In the genomic region with DNA sequence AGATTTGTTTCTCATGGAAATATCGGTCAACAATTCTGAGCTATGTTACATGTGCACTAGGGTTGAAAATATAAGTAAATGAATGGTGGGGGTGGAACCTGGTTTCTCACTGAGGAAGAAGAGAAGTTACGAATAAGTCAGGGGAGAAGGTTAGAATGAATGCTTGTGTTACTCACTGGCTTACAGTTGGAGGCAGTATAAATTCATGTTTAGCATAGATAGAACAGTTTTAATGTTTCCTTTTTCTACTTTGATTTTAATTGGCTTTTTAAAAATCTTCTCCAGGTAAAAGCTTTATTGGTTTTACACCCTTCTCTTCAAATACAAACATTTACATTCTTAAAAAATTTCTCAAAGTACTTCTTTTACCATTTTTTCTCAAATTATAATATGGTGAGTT, we compare ENCODE assay signal across 20 cellular contexts.
DNase-seq lines count a peak whose midpoint lies in the region; ATAC-seq and TF ChIP-seq lines count a peak whose summit lies in the region.
"Had no signal": no experiment of that assay in that cellular context is flagged by ENCODE, and none has a peak within 500 bp of the region (broad histone marks: within the 10 kb centered on the region; RNA-seq: fewer than 3 reads in every experiment).

No MANE protein-coding gene starts in this region.

- no peak overlapping the region for H4K91ac ChIP-seq in IMR-90 (ENCODE audit: insufficient read depth, low read depth, low read length)

- no peak overlapping the region for H3K27ac ChIP-seq in AG04450 (ENCODE audit: low read depth, low read length)
- H3K27ac ChIP-seq in IMR-90 (ENCODE audit: insufficient read depth, low read length), result no peak overlapping the region
- H3K27ac ChIP-seq in hepatocyte, result no peak overlapping the region
- H3K27ac ChIP-seq in esophagus muscularis mucosa (replicated peaks in 1 of 4), result no peak overlapping the region
- H3K27ac ChIP-seq: BLaER1, KMS-11 had no signal

- no peak overlapping the region for H3K4ac ChIP-seq in IMR-90 (ENCODE audit: low read depth, low read length)

- intact Hi-C loops in IMR-90 (cut with micrococcal nuclease) (loop anchor here (10.0 kb wide), 1 partner anchor 447 kb away; no protein-coding TSS in a partner anchor), esophagus muscularis mucosa (cut with DNase I) (no loop called here)

- H3K23ac ChIP-seq in IMR-90 (ENCODE audit: low read depth, low read length), result no peak overlapping the region

- H2BK15ac ChIP-seq in IMR-90 (ENCODE audit: low read depth, low read length), result no peak overlapping the region

- TF ChIP-seq CTCF in AG04450 (IDR thresholded peaks at IDR 0.05; ENCODE audit: low read depth, low read length) (peak; percentile 12; the same call in 1 of the 2 replicates), IMR-90 (conservative IDR thresholded peaks at IDR 0.05; ENCODE audit: low read depth, low read length) (no peak), choroid plexus epithelial cell (conservative IDR thresholded peaks at IDR 0.05; ENCODE audit: low read depth, low read length) (peak; percentile 22), hepatocyte (IDR thresholded peaks at IDR 0.05; ENCODE audit: poor library complexity) (peak; percentile 4), esophagus muscularis mucosa (IDR thresholded peaks at IDR 0.05) (no peak)

- no peak overlapping the region for H4K5ac ChIP-seq in IMR-90 (ENCODE audit: low read depth, low read length)

- H2BK5ac ChIP-seq in IMR-90 (ENCODE audit: low read depth, low read length, poor library complexity, severe bottlenecking), result no peak overlapping the region

- WGBS in IMR-90 (ENCODE audit: extremely low coverage in 2 of 2, insufficient read length in 1 of 2), 2 experiments, result no CpG with 5 or more reads among the region's 2 CpGs
- 91% methylated on average over 2 of the region's 2 CpGs for WGBS in hepatocyte (ENCODE audit: low lambda C conversion rate, missing lambda C conversion rate)
- WGBS in esophagus muscularis mucosa, result 87% methylated on average over 2 of the region's 2 CpGs

- no peak overlapping the region for H2BK120ac ChIP-seq in IMR-90 (ENCODE audit: low read depth, low read length)

- POLR2A ChIA-PET in AG04450 (lab: Yijun Ruan, JAX) (no interaction called here), IMR-90 (lab: Charles Lee; ENCODE audit: unreplicated experiment) (no interaction called here)

- TF ChIP-seq EP300 in esophagus muscularis mucosa (IDR thresholded peaks at IDR 0.05), result no peak

- H2BK20ac ChIP-seq in IMR-90 (ENCODE audit: low read depth, low read length), result no peak overlapping the region

- H2AK9ac ChIP-seq in IMR-90 (replicated peaks; ENCODE audit: low read depth, low read length, poor library complexity), result no peak overlapping the region

- no peak overlapping the region for H3K56ac ChIP-seq in IMR-90 (ENCODE audit: extremely low read depth, insufficient read depth, low read length)

- H3K36me3 ChIP-seq in IMR-90 (ENCODE audit: control insufficient read depth, insufficient read depth, low read length) (no peaks in the 10 kb centered on the region), hepatocyte (replicated peaks; ENCODE audit: insufficient read depth, low read depth) (no peaks in the 10 kb centered on the region), esophagus muscularis mucosa (no peaks in the 10 kb centered on the region)
- H3K36me3 ChIP-seq: BLaER1, HAP-1 had no signal

- H3K9me1 ChIP-seq in IMR-90 (ENCODE audit: insufficient read depth, low read length), result no peaks in the 10 kb centered on the region

- DNase-seq in AG04450 (ENCODE audit: low read depth, low spot score) (no peak), IMR-90 (no peak), choroid plexus epithelial cell (ENCODE audit: low read depth) (peak; percentile 5), hepatocyte (ENCODE audit: low spot score) (no peak), esophagus muscularis mucosa (ENCODE audit: extremely low spot score) (no peak), AG08396 (ENCODE audit: low spot score) (no peak)
- DNase-seq: 8988T; CD4-positive, alpha-beta memory T cell; DMS153; NCI-H1092 treated with DMSO at 0.1 percent for 48 hours; NCI-H1436 treated with DMSO at 0.1 percent for 48 hours; NCI-H2029; NCI-H226; NCI-H510A treated with DMSO at 0.1 percent for 48 hours; NCI-H748 treated with DMSO at 0.1 percent for 48 hours had no signal

- TF ChIP-seq RAD21 in IMR-90 (IDR thresholded peaks at IDR 0.05; ENCODE audit: low read length), result peak; percentile 24; the same call in 1 of the 2 replicates

- H3K27me3 ChIP-seq in AG04450 (ENCODE audit: control insufficient read depth, insufficient read depth, low read length) (no peaks in the 10 kb centered on the region), IMR-90 (ENCODE audit: control insufficient read depth, insufficient read depth, low read length) (no peaks in the 10 kb centered on the region), hepatocyte (no peaks in the 10 kb centered on the region), esophagus muscularis mucosa (no peaks in the 10 kb centered on the region)
- H3K27me3 ChIP-seq: BLaER1 had no signal

- in situ Hi-C loops in IMR-90 (cut with MboI; ENCODE audit: low sequenced_read_pairs), result no loop called here

- no peaks in the 10 kb centered on the region for H3K4me1 ChIP-seq in IMR-90 (ENCODE audit: control insufficient read depth, insufficient read depth, low read length)
- peaks cover 8% of the 10 kb centered on the region for H3K4me1 ChIP-seq in hepatocyte (ENCODE audit: insufficient read depth)
- H3K4me1 ChIP-seq in esophagus muscularis mucosa, result peaks cover 7 to 16% (median 10%) of the 10 kb centered on the region in 4 donors
- H3K4me1 ChIP-seq: BLaER1, HAP-1 had no signal

- H3K79me2 ChIP-seq in hepatocyte, result no peaks in the 10 kb centered on the region

- H3K9ac ChIP-seq in IMR-90 (ENCODE audit: low read depth, low read length), result no peak overlapping the region
- H3K9ac ChIP-seq: BLaER1, KMS-11 had no signal

- H3K14ac ChIP-seq in IMR-90 (replicated peaks; ENCODE audit: low read depth, low read length), result no peak overlapping the region

- dilution Hi-C loops in IMR-90 (cut with HindIII; ENCODE audit: low sequenced_read_pairs, unreplicated experiment), result no loop called here

- no peak overlapping the region for H3K18ac ChIP-seq in IMR-90 (ENCODE audit: low read depth, low read length)

- no peaks in the 10 kb centered on the region for H3K79me1 ChIP-seq in IMR-90 (ENCODE audit: low read depth in 1 of 2, low read length in 2 of 2)

- TF ChIP-seq POLR2A in IMR-90 (IDR thresholded peaks at IDR 0.05; ENCODE audit: low read depth, low read length) (no peak), esophagus muscularis mucosa (IDR thresholded peaks at IDR 0.05; ENCODE audit: low read depth) (no peak)

- H3K4me3 ChIP-seq in AG04450 (ENCODE audit: low read depth, low read length) (no peak overlapping the region), IMR-90 (ENCODE audit: insufficient read depth, low read depth, low read length) (no peak overlapping the region), choroid plexus epithelial cell (ENCODE audit: low read depth, low read length) (no peak overlapping the region), hepatocyte (no peak overlapping the region), esophagus muscularis mucosa (no peak overlapping the region)
- H3K4me3 ChIP-seq: BLaER1, HAP-1 had no signal

- no peaks in the 10 kb centered on the region for H3K9me2 ChIP-seq in hepatocyte (replicated peaks; ENCODE audit: insufficient read depth)

- no peak overlapping the region for H2AK5ac ChIP-seq in IMR-90 (ENCODE audit: low read depth, low read length)

- CTCF ChIA-PET in AG04450 (lab: Charles Lee), result interaction anchor here (1.2 kb wide), 1 partner anchor 12 kb away, joined by 3 read pairs; no protein-coding TSS in a partner anchor
- CTCF ChIA-PET in IMR-90 (lab: Yijun Ruan, JAX), result interaction anchor here (1.4 kb wide), 1 partner anchor 10 kb away, joined by 3 read pairs; no protein-coding TSS in a partner anchor

- ATAC-seq in IMR-90 (ENCODE audit: low read depth), result no peak
- ATAC-seq in HG03196 (IDR thresholded peaks at IDR 0.05; ENCODE audit: unreplicated experiment), result no peak
- ATAC-seq: Panc1 had no signal

- H4K8ac ChIP-seq in IMR-90 (ENCODE audit: low read depth in 2 of 2, low read length in 2 of 2), result no peak overlapping the region

- H3K4me2 ChIP-seq in IMR-90 (ENCODE audit: low read depth, low read length) (no peak overlapping the region), hepatocyte (no peak overlapping the region)
- H3K4me2 ChIP-seq: BLaER1, KMS-11 had no signal

- H4K20me1 ChIP-seq in IMR-90 (ENCODE audit: insufficient read depth, low read length), result no peaks in the 10 kb centered on the region
- no peaks in the 10 kb centered on the region for H4K20me1 ChIP-seq in hepatocyte (ENCODE audit: insufficient read depth, poor library complexity, severe bottlenecking)
- H4K20me1 ChIP-seq: BLaER1 had no signal

- BruUV-seq in IMR-90 (replicated peaks; lab: Mats Ljungman, UMichigan), result no TSS peak

- H3K9me3 ChIP-seq in AG04450 (ENCODE audit: control insufficient read depth, insufficient read depth, low read length) (no peaks in the 10 kb centered on the region), IMR-90 (ENCODE audit: control insufficient read depth, insufficient read depth, low read length) (no peaks in the 10 kb centered on the region), hepatocyte (ENCODE audit: low read depth) (no peaks in the 10 kb centered on the region), esophagus muscularis mucosa (no peaks in the 10 kb centered on the region)
- H3K9me3 ChIP-seq: BLaER1, HAP-1 had no signal

- H2AFZ ChIP-seq in IMR-90 (replicated peaks; ENCODE audit: low read length, poor library complexity), result no peak overlapping the region
- no peak overlapping the region for H2AFZ ChIP-seq in hepatocyte

TF ChIP-seq in IMR-90, 13 proteins besides CTCF, POLR2A, EP300 and RAD21 (continues in another document):
- TF ChIP-seq CHD1 (IDR thresholded peaks at IDR 0.05; ENCODE audit: low read depth, low read length) (no peak), MAZ (IDR thresholded peaks at IDR 0.05; ENCODE audit: borderline replicate concordance, low read depth, low read length) (no peak), RFX5 (IDR thresholded peaks at IDR 0.05; ENCODE audit: low read depth, low read length) (no peak), FOS (IDR thresholded peaks at IDR 0.05; ENCODE audit: low read depth, low read length) (no peak), BHLHE40 (IDR thresholded peaks at IDR 0.05; ENCODE audit: low read depth, low read length) (no peak), CEBPB (IDR thresholded peaks at IDR 0.05; ENCODE audit: low read depth, low read length) (no peak), SMC3 (IDR thresholded peaks at IDR 0.05; ENCODE audit: low read depth, low read length) (no peak), MAFK (IDR thresholded peaks at IDR 0.05; ENCODE audit: low read depth, low read length) (no peak), RCOR1 (IDR thresholded peaks at IDR 0.05; ENCODE audit: insufficient replicate concordance, low read length) (no peak)
- TF ChIP-seq, protein P1, sequence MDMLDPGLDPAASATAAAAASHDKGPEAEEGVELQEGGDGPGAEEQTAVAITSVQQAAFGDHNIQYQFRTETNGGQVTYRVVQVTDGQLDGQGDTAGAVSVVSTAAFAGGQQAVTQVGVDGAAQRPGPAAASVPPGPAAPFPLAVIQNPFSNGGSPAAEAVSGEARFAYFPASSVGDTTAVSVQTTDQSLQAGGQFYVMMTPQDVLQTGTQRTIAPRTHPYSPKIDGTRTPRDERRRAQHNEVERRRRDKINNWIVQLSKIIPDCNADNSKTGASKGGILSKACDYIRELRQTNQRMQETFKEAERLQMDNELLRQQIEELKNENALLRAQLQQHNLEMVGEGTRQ (IDR thresholded peaks at IDR 0.05; ENCODE audit: low read depth, low read length), result no peak

Comparison
In these comparisons a context has a peak if more than half of its experiments do, and no peak if none do; other contexts are left out.
1. CTCF ChIP-seq: peak in AG04450 (single experiment), choroid plexus epithelial cell (single experiment) and hepatocyte (single experiment); none in IMR-90 (single experiment) and esophagus muscularis mucosa (0 of 3).